21 cellular contexts compared by ENCODE assay signal in genomic region chr2:128756372-128756730, GRCh38.
DNase-seq lines count a peak whose midpoint lies in the region.
"Had no signal": no experiment of that assay in that cellular context is flagged by ENCODE, and none has a peak within 500 bp of the region (broad histone marks: within the 10 kb centered on the region; RNA-seq: fewer than 3 reads in every experiment).

No MANE protein-coding gene starts in this region.

- no peak overlapping the region for H3K9ac ChIP-seq in BLaER1 treated with 17β-estradiol and CSF1 and Interleukin-3, amounts not matched to agents 10 nM and 100 nM

- no peak overlapping the region for H3K27ac ChIP-seq in BLaER1 treated with 17β-estradiol and CSF1 and Interleukin-3, amounts not matched to agents 10 nM and 100 nM
- H3K27ac ChIP-seq: epithelial cell of prostate, foreskin keratinocyte, neutrophil, testis had no signal

- no peaks in the 10 kb centered on the region for H3K27me3 ChIP-seq in BLaER1 treated with 17β-estradiol and CSF1 and Interleukin-3, amounts not matched to agents 10 nM and 100 nM
- H3K27me3 ChIP-seq: foreskin keratinocyte, testis had no signal

- peaks cover under 1 to 13% (median 5%) of the 10 kb centered on the region in 11 experiments; a peak in 11 of 22 replicates for H3K9me3 ChIP-seq in BLaER1 treated with 17β-estradiol and CSF1 and Interleukin-3, amounts not matched to agents 10 nM and 100 nM (replicated peaks in 1 of 11)
- H3K9me3 ChIP-seq: neutrophil, testis had no signal

- H3K4me1 ChIP-seq in BLaER1 treated with 17β-estradiol and CSF1 and Interleukin-3, amounts not matched to agents 10 nM and 100 nM: peaks cover 40 to 56% (median 52%) of the 10 kb centered on the region in 10 experiments
- H3K4me1 ChIP-seq: foreskin keratinocyte had no signal

- no peak overlapping the region for H3K4me3 ChIP-seq in BLaER1 treated with 17β-estradiol and CSF1 and Interleukin-3, amounts not matched to agents 10 nM and 100 nM
- H3K4me3 ChIP-seq: GM23338 had no signal

- no peaks in the 10 kb centered on the region for H4K20me1 ChIP-seq in BLaER1 treated with 17β-estradiol and CSF1 and Interleukin-3, amounts not matched to agents 10 nM and 100 nM

- DNase-seq in NCI-H1694 (lab: John Stamatoyannopoulos, UW) (peak; percentile 95), ecto neural progenitor cell (ENCODE audit: low spot score) (peak; percentile 20), left kidney (ENCODE audit: low read depth, low spot score) (peak; percentile 86), activated gamma-delta T cell treated with Interleukin-2 at 50 U/mL for 16 hours (no peak), NCI-H2029 (lab: John Stamatoyannopoulos, UW) (no peak), NCI-H2196 (lab: John Stamatoyannopoulos, UW; ENCODE audit: unreplicated experiment) (no peak), dedifferentiated amniotic fluid mesenchymal stem cell (ENCODE audit: extremely low spot score) (no peak)
- DNase-seq: activated naive CD4-positive, alpha-beta T cell treated with anti-CD3 and anti-CD28 coated beads, Interleukin-2, amount 10 ng/mL, durations not matched to agents 7 days and 5 days; activated T-cell treated with anti-CD3 and anti-CD28 coated beads, Interleukin-2, amount 50 U/mL, for 48 hours; amygdala; foreskin keratinocyte; NCI-H1092; NCI-H2107; NCI-H69; stimulated activated CD4-positive, alpha-beta T cell treated with anti-CD3 and anti-CD28 coated beads, Interleukin-2, amount 100 ng/mL, for 48 hours; stimulated activated naive CD4-positive, alpha-beta T cell; testis had no signal

- no peaks in the 10 kb centered on the region for H3K36me3 ChIP-seq in BLaER1 treated with 17β-estradiol and CSF1 and Interleukin-3, amounts not matched to agents 10 nM and 100 nM
- H3K36me3 ChIP-seq: neutrophil had no signal

- H3K4me2 ChIP-seq in BLaER1 treated with 17β-estradiol and CSF1 and Interleukin-3, amounts not matched to agents 10 nM and 100 nM: peak overlapping the region in 9 of 11 experiments; percentile 77 to 96 (median 86); a peak in 13 of 22 replicates
- H3K4me2 ChIP-seq: GM23338 had no signal

Comparison
In these comparisons a context has a peak if more than half of its experiments do, and no peak if none do; other contexts are left out.
1. DNase-seq: peak in NCI-H1694 (single experiment), ecto neural progenitor cell (single experiment) and left kidney (single experiment); none in activated gamma-delta T cell treated with Interleukin-2 at 50 U/mL for 16 hours (single experiment), NCI-H2029 (single experiment), NCI-H2196 (single experiment) and dedifferentiated amniotic fluid mesenchymal stem cell (single experiment).